Comparison of ENCODE assay signal across 9 cellular contexts in genomic region chr17:9577402-9577709, GRCh38. TPM values are rescaled to one million over a fixed set of nuclear protein-coding genes. Genes with fewer than 3 reads are reported as not detected.
A peak's percentile ranks its signal among the peaks of the same experiment; 100 is the strongest.
DNase-seq lines count a peak whose midpoint lies in the region; ATAC-seq and TF ChIP-seq lines count a peak whose summit lies in the region.
"Had no signal": no experiment of that assay in that cellular context is flagged by ENCODE, and none has a peak within 500 bp of the region (broad histone marks: within the 10 kb centered on the region; RNA-seq: fewer than 3 reads in every experiment).

No MANE protein-coding gene starts in this region.

- no peak for TF ChIP-seq CTCF in endothelial cell (IDR thresholded peaks at IDR 0.05; ENCODE audit: unreplicated experiment)
- TF ChIP-seq CTCF in omental fat pad (IDR thresholded peaks at IDR 0.05), result no peak

- peak overlapping the region; percentile 96 for H3K4me3 Mint-ChIP-seq in activated T-cell treated with anti-CD3 and anti-CD28 coated beads, Interleukin-2, amount 50 U/mL, for 24 hours
- H3K4me3 Mint-ChIP-seq in endothelial cell (ENCODE audit: unreplicated experiment), result peak overlapping the region; percentile 30

- no peak overlapping the region for H3K27ac Mint-ChIP-seq in activated T-cell treated with anti-CD3 and anti-CD28 coated beads, Interleukin-2, amount 50 U/mL, for 24 hours
- H3K27ac Mint-ChIP-seq in endothelial cell (ENCODE audit: unreplicated experiment), result no peak overlapping the region

- no peak for ATAC-seq in omental fat pad (ENCODE audit: low FRiP score)
- ATAC-seq in HG02852 (IDR thresholded peaks at IDR 0.05; ENCODE audit: unreplicated experiment), result no peak

- H3K27me3 Mint-ChIP-seq in activated T-cell treated with anti-CD3 and anti-CD28 coated beads, Interleukin-2, amount 50 U/mL, for 24 hours, result no peaks in the 10 kb centered on the region
- H3K27me3 Mint-ChIP-seq in endothelial cell (ENCODE audit: unreplicated experiment), result peaks cover 3% of the 10 kb centered on the region

- H3K9me3 Mint-ChIP-seq in activated T-cell treated with anti-CD3 and anti-CD28 coated beads, Interleukin-2, amount 50 U/mL, for 24 hours, result no peaks in the 10 kb centered on the region
- H3K9me3 Mint-ChIP-seq in endothelial cell (ENCODE audit: unreplicated experiment), result no peaks in the 10 kb centered on the region

- peaks cover 11% of the 10 kb centered on the region for H3K36me3 Mint-ChIP-seq in activated T-cell treated with anti-CD3 and anti-CD28 coated beads, Interleukin-2, amount 50 U/mL, for 24 hours (ENCODE audit: low read depth)
- no peaks in the 10 kb centered on the region for H3K36me3 Mint-ChIP-seq in endothelial cell (ENCODE audit: low read depth, unreplicated experiment)

- no peak for DNase-seq in activated T-cell treated with anti-CD3 and anti-CD28 coated beads, Interleukin-2, amount 50 U/mL, for 24 hours
- DNase-seq in activated T-cell treated with anti-CD3 and anti-CD28 coated beads for 4 hours, result no peak
- DNase-seq in OCI-M1 (lab: John Stamatoyannopoulos, UW), result peak; percentile 23
- no peak for DNase-seq in endothelial cell (ENCODE audit: low spot score)
- DNase-seq in renal cortical epithelial cell (ENCODE audit: low read depth), result peak; percentile 5
- DNase-seq in omental fat pad (ENCODE audit: low spot score), result no peak
- no peak for DNase-seq in germinal center (ENCODE audit: low spot score)

- H3K4me1 Mint-ChIP-seq in activated T-cell treated with anti-CD3 and anti-CD28 coated beads, Interleukin-2, amount 50 U/mL, for 24 hours (ENCODE audit: low read depth), result peaks cover 27% of the 10 kb centered on the region
- peaks cover 11% of the 10 kb centered on the region for H3K4me1 Mint-ChIP-seq in endothelial cell (ENCODE audit: unreplicated experiment)

RNA-seq across cellular contexts. Expression of gene CFAP52, which starts 0.9 kb away (rescaled TPM):
- not detected for total RNA-seq in endothelial cell (ENCODE audit: unreplicated experiment)
- 1.3 TPM in 1 of 2 replicates, not detected in the other for total RNA-seq in renal cortical epithelial cell
- under 1 TPM in 1 of 4 donors, not detected in 3; 0.19 TPM for total RNA-seq in omental fat pad
- total RNA-seq: RPMI7951 had no signal

RNA-seq across cellular contexts. Expression of gene STX8, which starts 1.7 kb away (rescaled TPM):
- total RNA-seq in endothelial cell (ENCODE audit: unreplicated experiment) (49.2 TPM), renal cortical epithelial cell (76.6 and 97.9 TPM in 2 replicates), omental fat pad (10 to 100 TPM; 58.6 to 86.9 (median 66.3) TPM)

Comparison
In these comparisons a context has a peak if more than half of its experiments do, and no peak if none do; other contexts are left out.
1. DNase-seq: peak in OCI-M1 (single experiment) and renal cortical epithelial cell (single experiment); none in activated T-cell treated with anti-CD3 and anti-CD28 coated beads, Interleukin-2, amount 50 U/mL, for 24 hours (single experiment), activated T-cell treated with anti-CD3 and anti-CD28 coated beads for 4 hours (single experiment), endothelial cell (single experiment), omental fat pad (single experiment) and germinal center (single experiment).